Comparison of ENCODE assay signal across 14 cellular contexts in the genomic region with DNA sequence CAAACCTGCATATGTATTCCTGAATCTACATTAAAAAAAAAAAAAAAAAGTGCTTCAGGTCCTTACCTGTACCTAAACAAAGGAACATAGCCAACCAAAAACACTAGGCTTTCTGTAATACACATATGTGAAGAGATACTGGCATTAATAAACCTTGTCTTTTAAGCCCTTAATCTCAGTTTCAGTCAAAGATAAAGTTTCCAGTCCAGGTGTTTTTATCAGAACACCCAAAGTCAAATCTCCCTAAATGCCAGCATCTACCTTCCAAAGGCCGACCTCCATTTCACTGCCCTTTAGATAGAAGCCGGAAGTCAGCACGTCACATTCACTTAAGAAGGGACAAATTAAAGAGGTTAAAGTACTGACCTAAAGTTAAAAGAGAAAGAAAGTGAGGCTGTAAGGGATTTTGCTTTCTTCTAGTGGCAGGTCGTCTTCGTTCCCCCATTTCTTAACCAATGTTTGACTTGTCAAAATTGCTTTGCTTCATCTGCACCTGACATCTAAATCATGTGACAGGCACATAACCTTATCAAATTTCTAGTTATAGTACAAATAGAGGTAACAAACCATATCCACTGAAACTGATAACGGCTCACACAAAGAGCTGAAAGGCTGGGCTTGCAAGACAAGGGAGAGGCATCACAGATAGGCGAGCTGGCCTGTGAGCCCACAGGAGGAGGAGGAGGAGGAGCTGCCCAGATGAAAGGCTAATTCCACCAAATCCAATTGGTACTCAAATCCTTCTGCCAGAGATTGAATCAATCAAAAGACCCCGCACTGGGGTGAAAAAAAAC.
DNase-seq lines count a peak whose midpoint lies in the region; ATAC-seq and TF ChIP-seq lines count a peak whose summit lies in the region.
"Had no signal": no experiment of that assay in that cellular context is flagged by ENCODE, and none has a peak within 500 bp of the region (broad histone marks: within the 10 kb centered on the region; RNA-seq: fewer than 3 reads in every experiment).

No MANE protein-coding gene starts in this region.

- no peaks in the 10 kb centered on the region for H3K27me3 ChIP-seq in endocrine pancreas (ENCODE audit: control insufficient read depth, insufficient read depth, low read length)

- H3K4me3 ChIP-seq in endocrine pancreas (ENCODE audit: control insufficient read depth, insufficient read depth, low read length), result peak overlapping the region; percentile 43

- no peaks in the 10 kb centered on the region for H3K36me3 Mint-ChIP-seq in progenitor cell of endocrine pancreas (ENCODE audit: insufficient read depth)

- H3K27ac Mint-ChIP-seq in progenitor cell of endocrine pancreas, result peak overlapping the region; percentile 71
- H3K27ac Mint-ChIP-seq: B cell; CD4-positive, alpha-beta T cell had no signal

- H3K9me3 ChIP-seq in endocrine pancreas (ENCODE audit: control insufficient read depth, low read length), result no peaks in the 10 kb centered on the region

- TF ChIP-seq CTCF in progenitor cell of endocrine pancreas (IDR thresholded peaks at IDR 0.05; ENCODE audit: unreplicated experiment), result no peak

- H3K27me3 Mint-ChIP-seq in progenitor cell of endocrine pancreas, result no peaks in the 10 kb centered on the region
- H3K27me3 Mint-ChIP-seq: CD4-positive, alpha-beta T cell had no signal

- H3K9me3 Mint-ChIP-seq in progenitor cell of endocrine pancreas (ENCODE audit: low read depth), result peaks cover 7% of the 10 kb centered on the region

- no peaks in the 10 kb centered on the region for H3K36me3 ChIP-seq in endocrine pancreas (ENCODE audit: control insufficient read depth, insufficient read depth, low read length)

- no peak overlapping the region for H3K4me3 Mint-ChIP-seq in progenitor cell of endocrine pancreas (ENCODE audit: low read depth)
- H3K4me3 Mint-ChIP-seq: B cell; CD4-positive, alpha-beta T cell had no signal

- DNase-seq in NCI-H82 treated with DMSO at 0.1 percent for 48 hours (lab: John Stamatoyannopoulos, UW; ENCODE audit: unreplicated experiment) (peak; percentile 83), progenitor cell of endocrine pancreas (ENCODE audit: low spot score, unreplicated experiment) (no peak), T-helper 9 cell (no peak), NCI-H2196 (lab: John Stamatoyannopoulos, UW; ENCODE audit: unreplicated experiment) (no peak)
- DNase-seq: CD4-positive, alpha-beta T cell; H7; NCI-H1417; NCI-H2029 treated with DMSO at 0.1 percent for 48 hours; NCI-H446; SHP77 treated with DMSO at 0.1 percent for 48 hours had no signal

- peaks cover 13% of the 10 kb centered on the region for H3K4me1 Mint-ChIP-seq in progenitor cell of endocrine pancreas (ENCODE audit: low read depth)

- ATAC-seq in HG03354 (IDR thresholded peaks at IDR 0.05; ENCODE audit: poor library complexity, severe bottlenecking, unreplicated experiment) (peak; percentile 39), GM21390 (IDR thresholded peaks at IDR 0.05; ENCODE audit: unreplicated experiment) (no peak)

- no peak overlapping the region for H3K9ac ChIP-seq in endocrine pancreas (ENCODE audit: control insufficient read depth, insufficient read depth, low read length)

- peaks cover 7% of the 10 kb centered on the region for H3K4me1 ChIP-seq in endocrine pancreas (ENCODE audit: control insufficient read depth, insufficient read depth, low read length)
